Comparison of ENCODE assay signal across 9 cellular contexts in the genomic region with DNA sequence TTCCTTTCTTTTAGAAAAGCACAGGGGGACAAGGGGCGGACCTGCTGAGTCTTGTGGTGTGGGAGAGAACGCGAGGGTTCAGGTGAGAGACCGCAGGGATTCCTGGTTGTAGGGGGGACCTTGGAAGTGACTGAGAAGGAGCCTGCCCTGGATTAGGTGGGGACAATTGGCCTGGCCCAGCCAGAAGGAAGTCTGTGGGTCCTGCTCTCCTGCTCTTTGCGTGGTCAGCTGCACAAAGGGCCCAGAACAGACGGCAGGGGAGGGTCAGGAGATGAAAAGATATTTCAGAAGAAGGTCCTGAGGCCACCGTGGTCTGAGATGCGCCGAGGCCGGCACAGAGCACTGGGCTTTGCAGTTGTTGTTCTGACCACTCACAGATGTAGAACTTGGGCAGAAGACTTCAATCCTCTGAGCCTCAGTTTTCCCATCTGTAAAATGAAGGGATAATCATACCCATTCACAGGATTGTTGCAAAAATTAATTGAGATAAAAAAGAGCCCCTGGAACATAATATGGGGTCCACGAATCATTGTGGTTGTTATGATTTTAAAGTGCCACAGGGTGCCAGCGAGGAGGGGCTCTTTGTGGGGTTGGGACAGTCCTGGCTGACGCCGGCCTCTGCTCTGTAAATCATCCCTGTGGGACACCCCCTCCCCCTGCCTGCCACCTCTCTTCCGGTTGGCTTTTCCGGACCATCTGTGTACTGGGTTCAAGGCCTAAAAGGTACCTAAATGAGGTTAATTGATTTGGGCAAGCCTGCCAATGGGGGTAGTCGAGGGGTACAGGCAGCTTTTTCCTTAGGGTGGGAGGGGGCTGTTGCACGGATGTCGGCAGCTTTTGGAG. TPM values are rescaled to one million over a fixed set of nuclear protein-coding genes. Genes with fewer than 3 reads are reported as not detected.
A peak's percentile ranks its signal among the peaks of the same experiment; 100 is the strongest.
DNase-seq lines count a peak whose midpoint lies in the region; ATAC-seq and TF ChIP-seq lines count a peak whose summit lies in the region.
"Had no signal": no experiment of that assay in that cellular context is flagged by ENCODE, and none has a peak within 500 bp of the region (broad histone marks: within the 10 kb centered on the region; RNA-seq: fewer than 3 reads in every experiment).

No MANE protein-coding gene starts in this region.

- no peaks in the 10 kb centered on the region for H3K9me2 ChIP-seq in Karpas-422 (replicated peaks; ENCODE audit: insufficient read depth, low read length)

- H3K9me3 ChIP-seq in liver (ENCODE audit: control insufficient read depth in 4 of 4, low read length in 3 of 4) (no peaks in the 10 kb centered on the region), thymus (ENCODE audit: control insufficient read depth) (no peaks in the 10 kb centered on the region), Karpas-422 (ENCODE audit: low read length) (no peaks in the 10 kb centered on the region)
- H3K9me3 ChIP-seq: mucosa of descending colon had no signal

- H3K4me3 Mint-ChIP-seq in activated T-cell treated with anti-CD3 and anti-CD28 coated beads, Interleukin-2, amount 50 U/mL, for 4 hours, result peak overlapping the region; percentile 90
- H3K4me3 Mint-ChIP-seq in activated naive CD8-positive, alpha-beta T cell, result peak overlapping the region; percentile 95

- peak overlapping the region in 2 of 3 donors; percentile 90 to 92 for H3K4me3 ChIP-seq in liver (ENCODE audit: low read depth in 1 of 3, low read length in 3 of 3)
- peak overlapping the region; percentile 81 for H3K4me3 ChIP-seq in thymus (ENCODE audit: low read length)
- H3K4me3 ChIP-seq in Karpas-422 (ENCODE audit: low read length), result no peak overlapping the region
- H3K4me3 ChIP-seq: mucosa of descending colon had no signal

- H3K27ac Mint-ChIP-seq in activated naive CD8-positive, alpha-beta T cell, result peak overlapping the region; percentile 92

- H3K27me3 ChIP-seq in liver (ENCODE audit: control insufficient read depth in 4 of 4, insufficient read depth in 4 of 4, low read length in 3 of 4) (no peaks in the 10 kb centered on the region), thymus (ENCODE audit: control insufficient read depth, insufficient read depth) (no peaks in the 10 kb centered on the region), Karpas-422 (ENCODE audit: low read length) (no peaks in the 10 kb centered on the region)

- peaks cover 88% of the 10 kb centered on the region for H3K4me1 Mint-ChIP-seq in activated T-cell treated with anti-CD3 and anti-CD28 coated beads, Interleukin-2, amount 50 U/mL, for 4 hours (ENCODE audit: low read depth)
- H3K4me1 Mint-ChIP-seq in activated naive CD8-positive, alpha-beta T cell (ENCODE audit: low read depth), result peaks cover 79% of the 10 kb centered on the region

- peaks cover 64% of the 10 kb centered on the region for H4K20me1 ChIP-seq in Karpas-422 (ENCODE audit: insufficient read depth, low read depth, low read length)

- no peak for TF ChIP-seq RAD21 in liver (IDR thresholded peaks at IDR 0.05)

- no peaks in the 10 kb centered on the region for H3K79me2 ChIP-seq in Karpas-422 (ENCODE audit: low read length)

- H3K4me1 ChIP-seq in liver (ENCODE audit: control insufficient read depth in 4 of 4, insufficient read depth in 4 of 4, low read length in 3 of 4) (peaks cover 16 to 48% (median 31%) of the 10 kb centered on the region in 4 donors), thymus (ENCODE audit: control insufficient read depth, insufficient read depth, low read length) (peaks cover 19% of the 10 kb centered on the region), Karpas-422 (ENCODE audit: low read length) (peaks cover 70% of the 10 kb centered on the region)

- H3K36me3 ChIP-seq in liver (ENCODE audit: control insufficient read depth in 4 of 4, insufficient read depth in 3 of 4, low read depth in 1 of 4, low read length in 3 of 4) (no peaks in the 10 kb centered on the region), thymus (ENCODE audit: control insufficient read depth, insufficient read depth) (no peaks in the 10 kb centered on the region), Karpas-422 (ENCODE audit: insufficient read depth, low read length) (no peaks in the 10 kb centered on the region)

- 54% methylated on average over 19 of the region's 19 CpGs for WGBS in liver
- WGBS in thymus, result 29% methylated on average over 19 of the region's 19 CpGs

- no peak for ATAC-seq in activated T-cell treated with anti-CD3 and anti-CD28 coated beads, Interleukin-2, amount 50 U/mL, for 4 hours
- ATAC-seq: mucosa of descending colon had no signal

- H3K4me2 ChIP-seq in Karpas-422 (ENCODE audit: low read depth, low read length, poor library complexity, severe bottlenecking), result no peak overlapping the region

- no peak overlapping the region for H2AFZ ChIP-seq in Karpas-422 (ENCODE audit: low read length)

- no peaks in the 10 kb centered on the region for H3K36me3 Mint-ChIP-seq in activated T-cell treated with anti-CD3 and anti-CD28 coated beads, Interleukin-2, amount 50 U/mL, for 4 hours (ENCODE audit: insufficient read depth)
- no peaks in the 10 kb centered on the region for H3K36me3 Mint-ChIP-seq in activated naive CD8-positive, alpha-beta T cell

- DNase-seq in activated T-cell treated with anti-CD3 and anti-CD28 coated beads, Interleukin-2, amount 50 U/mL, for 4 hours, result no peak
- DNase-seq in activated T-cell treated with anti-CD3 and anti-CD28 coated beads, Interleukin-2, amount 50 U/mL, for 1 hour, result no peak
- DNase-seq in NCI-H1092 treated with DMSO at 0.1 percent for 48 hours (lab: John Stamatoyannopoulos, UW), result no peak
- DNase-seq in Karpas-422, result no peak
- DNase-seq in NCI-H2029 (lab: John Stamatoyannopoulos, UW), result no peak

- H3K9ac ChIP-seq in liver (ENCODE audit: low read depth in 1 of 2, low read length in 2 of 2) (peak overlapping the region; percentile 32 to 87), Karpas-422 (ENCODE audit: low read length) (no peak overlapping the region)

- no peaks in the 10 kb centered on the region for H3K9me3 Mint-ChIP-seq in activated T-cell treated with anti-CD3 and anti-CD28 coated beads, Interleukin-2, amount 50 U/mL, for 4 hours
- no peaks in the 10 kb centered on the region for H3K9me3 Mint-ChIP-seq in activated naive CD8-positive, alpha-beta T cell (ENCODE audit: low read depth)

- H3K27ac ChIP-seq in liver (ENCODE audit: low read depth in 1 of 2, low read length in 2 of 2), result peak overlapping the region; percentile 11 to 78
- H3K27ac ChIP-seq in thymus (ENCODE audit: low read depth), result no peak overlapping the region
- no peak overlapping the region for H3K27ac ChIP-seq in Karpas-422 (ENCODE audit: low read length)

- TF ChIP-seq CTCF in liver (IDR thresholded peaks at IDR 0.05; ENCODE audit: low read depth, low read length, missing input control), result no peak

- H3K27me3 Mint-ChIP-seq in activated T-cell treated with anti-CD3 and anti-CD28 coated beads, Interleukin-2, amount 50 U/mL, for 4 hours (ENCODE audit: low read depth), result no peaks in the 10 kb centered on the region
- no peaks in the 10 kb centered on the region for H3K27me3 Mint-ChIP-seq in activated naive CD8-positive, alpha-beta T cell

TF ChIP-seq in liver, 16 proteins besides CTCF, POLR2A, EP300 and RAD21:
- TF ChIP-seq, protein P1, sequence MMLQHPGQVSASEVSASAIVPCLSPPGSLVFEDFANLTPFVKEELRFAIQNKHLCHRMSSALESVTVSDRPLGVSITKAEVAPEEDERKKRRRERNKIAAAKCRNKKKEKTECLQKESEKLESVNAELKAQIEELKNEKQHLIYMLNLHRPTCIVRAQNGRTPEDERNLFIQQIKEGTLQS (IDR thresholded peaks at IDR 0.05), result no peak

RNA-seq across cellular contexts. Expression of gene LPIN1, which starts 1.8 kb away (rescaled TPM):
- 10 to 100 TPM; 30.3 to 40.0 (median 34.1) TPM for total RNA-seq in activated T-cell treated with anti-CD3 and anti-CD28 coated beads, Interleukin-2, amount 50 U/mL, for 4 hours
- total RNA-seq in liver, result 10 to 100 TPM; 10.1 to 27.4 TPM
- 10 to 100 TPM; 12.3 to 14.6 TPM for polyA plus RNA-seq in liver
- 46.6 TPM for polyA plus RNA-seq in thymus
- 4.9 and 10.8 TPM in 2 replicates for total RNA-seq in Karpas-422 (2014; rRNA removed; shearing (Covaris generic); ENCODE audit: low replicate concordance)

Comparison
In these comparisons a context has a peak if more than half of its experiments do, and no peak if none do; other contexts are left out.
1. H3K27ac ChIP-seq: peak in liver (2 of 2); none in thymus (single experiment) and Karpas-422 (single experiment).